Comparison of ENCODE assay signal across 14 cellular contexts in the genomic region with DNA sequence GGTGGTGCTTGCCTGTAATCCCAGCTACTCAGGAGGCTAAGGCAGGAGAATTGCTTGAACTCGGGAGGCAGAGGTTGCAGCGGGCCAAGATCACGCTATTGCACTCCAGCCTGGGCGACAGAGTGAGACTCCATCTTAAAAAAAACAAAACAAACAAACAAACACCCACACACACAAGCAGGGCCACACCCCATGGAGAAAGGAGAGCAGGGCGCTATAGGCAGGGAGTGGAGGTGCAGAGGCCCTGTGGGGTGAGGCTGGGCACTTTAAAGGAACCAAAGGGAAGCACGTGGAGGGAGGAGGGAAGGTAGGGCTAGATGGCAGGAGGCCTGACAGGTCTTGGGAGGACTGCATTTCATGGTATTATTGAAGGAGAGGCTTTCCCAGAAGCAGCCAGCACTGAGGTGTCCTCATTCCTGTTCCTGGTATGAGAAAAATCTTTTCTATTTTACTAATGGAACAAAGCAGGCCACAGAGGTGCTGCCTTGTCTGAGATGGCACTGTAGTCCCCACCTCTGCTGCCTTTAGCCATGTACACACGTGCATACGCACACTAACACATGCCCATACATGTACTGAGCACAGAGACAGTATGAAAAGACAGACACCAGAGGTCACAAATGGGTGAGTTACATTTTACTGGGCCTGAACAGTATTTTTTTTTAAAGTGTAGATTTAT. TPM values are rescaled to one million over a fixed set of nuclear protein-coding genes. Genes with fewer than 3 reads are reported as not detected.
DNase-seq lines count a peak whose midpoint lies in the region; ATAC-seq and TF ChIP-seq lines count a peak whose summit lies in the region.
"Had no signal": no experiment of that assay in that cellular context is flagged by ENCODE, and none has a peak within 500 bp of the region (broad histone marks: within the 10 kb centered on the region; RNA-seq: fewer than 3 reads in every experiment).

No MANE protein-coding gene starts in this region.

- H3K4me1 ChIP-seq in HCT116 (ENCODE audit: control insufficient read depth in 1 of 2, insufficient read depth in 2 of 2, low read length in 2 of 2) (peaks cover 26 to 32% of the 10 kb centered on the region in 2 experiments), RWPE2 (ENCODE audit: insufficient read depth, poor library complexity, severe bottlenecking) (peaks cover 38% of the 10 kb centered on the region), smooth muscle cell (ENCODE audit: low read depth) (no peaks in the 10 kb centered on the region)
- H3K4me1 ChIP-seq: colonic mucosa had no signal

- TF ChIP-seq CTCF in HCT116 (IDR thresholded peaks at IDR 0.05 in 2 of 3, conservative IDR thresholded peaks at IDR 0.05 in 1 of 3; ENCODE audit: borderline replicate concordance in 1 of 3, insufficient read depth in 1 of 3, low read depth in 2 of 3, low read length in 2 of 3) (no peak), RWPE2 (IDR thresholded peaks at IDR 0.05; ENCODE audit: poor library complexity, severe bottlenecking) (no peak), smooth muscle cell (IDR thresholded peaks at IDR 0.05; ENCODE audit: borderline replicate concordance, insufficient read depth, poor library complexity, severe bottlenecking) (no peak), GM10248 (IDR thresholded peaks at IDR 0.05; ENCODE audit: control extremely low read depth, extremely low read depth, low read depth, missing control alignments) (no peak)

- H2AFZ ChIP-seq in HCT116 (ENCODE audit: low read depth, low read length, poor library complexity, severe bottlenecking) (no peak overlapping the region), smooth muscle cell (ENCODE audit: low read depth) (no peak overlapping the region)

- BruUV-seq in HCT116 (replicated peaks; lab: Mats Ljungman, UMichigan) = no TSS peak

- ATAC-seq in HCT116 (peak; percentile 36; the same call in 1 of the 2 replicates), RWPE2 (ENCODE audit: low read depth) (peak; percentile 32)
- ATAC-seq: T-helper 17 cell had no signal

- H3K36me3 ChIP-seq in HCT116 (ENCODE audit: control insufficient read depth in 1 of 2, insufficient read depth in 2 of 2, low read length in 2 of 2) (no peaks in the 10 kb centered on the region), RWPE2 (ENCODE audit: low read depth) (no peaks in the 10 kb centered on the region), smooth muscle cell (ENCODE audit: low read depth) (no peaks in the 10 kb centered on the region)
- H3K36me3 ChIP-seq: colonic mucosa, heart right ventricle had no signal

- WGBS in smooth muscle cell (ENCODE audit: low lambda C conversion rate) = 86% methylated on average over 8 of the region's 8 CpGs

- H3K79me2 ChIP-seq in HCT116 (ENCODE audit: insufficient read depth, low read length) (no peaks in the 10 kb centered on the region), smooth muscle cell (ENCODE audit: low read depth) (no peaks in the 10 kb centered on the region)

- H3K27me3 ChIP-seq in HCT116 (ENCODE audit: insufficient read depth, low read length) (no peaks in the 10 kb centered on the region), RWPE2 (ENCODE audit: insufficient read depth, poor library complexity, severe bottlenecking) (no peaks in the 10 kb centered on the region), smooth muscle cell (ENCODE audit: low read depth) (no peaks in the 10 kb centered on the region)
- H3K27me3 ChIP-seq: colonic mucosa, heart right ventricle, stomach had no signal

- no peaks in the 10 kb centered on the region for H4K20me1 ChIP-seq in HCT116 (ENCODE audit: insufficient read depth)
- no peaks in the 10 kb centered on the region for H4K20me1 ChIP-seq in smooth muscle cell (ENCODE audit: low read depth)

- CTCF ChIA-PET in HCT116 (lab: Charles Lee) (no interaction called here), GM10248 (lab: Yijun Ruan, JAX) (interaction anchor here (1.2 to 2.0 kb wide), 3 partner anchors 8 to 44 kb away, joined by 3 to 4 read pairs (median 3); a partner anchor contains a TSS)

- H3K9me3 ChIP-seq in HCT116 (ENCODE audit: control insufficient read depth in 1 of 2, insufficient read depth in 1 of 2, low read depth in 1 of 2, low read length in 2 of 2) = no peaks in the 10 kb centered on the region
- no peaks in the 10 kb centered on the region for H3K9me3 ChIP-seq in RWPE2 (ENCODE audit: severe bottlenecking)
- H3K9me3 ChIP-seq in smooth muscle cell (replicated peaks; ENCODE audit: low read depth) = no peaks in the 10 kb centered on the region
- H3K9me3 ChIP-seq: colonic mucosa, heart right ventricle, stomach had no signal

- DNase-seq in HCT116 (ENCODE audit: low read depth, low spot score) = no peak
- peak; percentile 61 for DNase-seq in RWPE2 (ENCODE audit: low spot score)
- no peak for DNase-seq in epithelial cell of prostate (ENCODE audit: low read depth, low spot score)
- DNase-seq in smooth muscle cell (lab: John Stamatoyannopoulos, UW; ENCODE audit: unreplicated experiment) = no peak
- no peak for DNase-seq in dedifferentiated amniotic fluid mesenchymal stem cell (ENCODE audit: extremely low spot score)
- DNase-seq in GM10248 (ENCODE audit: extremely low spot score) = no peak
- no peak for DNase-seq in activated CD8-positive, alpha-beta memory T cell treated with anti-CD3 and anti-CD28 coated beads, Interleukin-2, amount 50 U/mL, for 4 hours
- DNase-seq: activated CD4-positive, alpha-beta T cell treated with anti-CD3 and anti-CD28 coated beads, Interleukin-2, amount 10 ng/mL, durations not matched to agents 24 days and 14 days; colonic mucosa; heart right ventricle; NCI-H82; nucleus accumbens; stomach; T-helper 17 cell had no signal

- POLR2A ChIA-PET in HCT116 (lab: Charles Lee) = no interaction called here
- POLR2A ChIA-PET in GM10248 (lab: Yijun Ruan, JAX) = no interaction called here

- H3K9me2 ChIP-seq in HCT116 (ENCODE audit: insufficient read depth) = no peaks in the 10 kb centered on the region

- H3F3A ChIP-seq in smooth muscle cell (ENCODE audit: low read depth) = peaks cover 4% of the 10 kb centered on the region

- H3K4me3 ChIP-seq in HCT116 (replicated peaks in 1 of 2; ENCODE audit: low read depth in 1 of 2, low read length in 2 of 2) (no peak overlapping the region), RWPE2 (ENCODE audit: severe bottlenecking) (no peak overlapping the region), smooth muscle cell (no peak overlapping the region)
- H3K4me3 ChIP-seq: colonic mucosa, heart right ventricle, stomach had no signal

- H3K4me2 ChIP-seq in HCT116 (ENCODE audit: low read length) (peak overlapping the region; percentile 18; the same call in 1 of the 2 replicates), smooth muscle cell (no peak overlapping the region)

- H3K9ac ChIP-seq in HCT116 (ENCODE audit: low read length) = no peak overlapping the region
- no peak overlapping the region for H3K9ac ChIP-seq in smooth muscle cell (ENCODE audit: low read depth)

- RAD21 ChIA-PET in HCT116 (lab: Charles Lee; ENCODE audit: low non-redundant PET in 1 of 2, low total read pairs in 2 of 2, uncharacterized antibody in 2 of 2, unreplicated experiment in 2 of 2) = no interaction called here

- intact Hi-C loops in HCT116 (cut with micrococcal nuclease) = no loop called here

- H3K27ac ChIP-seq in HCT116 (ENCODE audit: low read depth, low read length) (0 out of 2 replicates have a peak overlapping the region, but pooled peaks have one; percentile 17), RWPE2 (ENCODE audit: poor library complexity, severe bottlenecking) (peak overlapping the region; percentile 33), epithelial cell of prostate (peak overlapping the region; percentile 71), smooth muscle cell (ENCODE audit: low read depth) (peak overlapping the region; percentile 9)
- H3K27ac ChIP-seq: colonic mucosa had no signal

- TF ChIP-seq RAD21 in HCT116 (IDR thresholded peaks at IDR 0.05; ENCODE audit: low read depth) = no peak

- no peak for TF ChIP-seq POLR2A in HCT116 (IDR thresholded peaks at IDR 0.05; ENCODE audit: borderline replicate concordance, extremely low read depth, insufficient read depth, insufficient read length)

TF ChIP-seq in HCT116, 20 proteins besides CTCF, POLR2A, EP300 and RAD21 (continues in another document):
- TF ChIP-seq SP1 (IDR thresholded peaks at IDR 0.05; ENCODE audit: low read depth) (no peak), EGR1 (IDR thresholded peaks at IDR 0.05; ENCODE audit: low read depth) (no peak), EZH2 (IDR thresholded peaks at IDR 0.05) (no peak), CBX3 (IDR thresholded peaks at IDR 0.05; ENCODE audit: low read depth) (no peak), ELF1 (IDR thresholded peaks at IDR 0.05; ENCODE audit: borderline replicate concordance, low read depth) (no peak)
- TF ChIP-seq, protein P1, sequence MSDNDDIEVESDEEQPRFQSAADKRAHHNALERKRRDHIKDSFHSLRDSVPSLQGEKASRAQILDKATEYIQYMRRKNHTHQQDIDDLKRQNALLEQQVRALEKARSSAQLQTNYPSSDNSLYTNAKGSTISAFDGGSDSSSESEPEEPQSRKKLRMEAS (IDR thresholded peaks at IDR 0.05) = no peak
- TF ChIP-seq, protein P2, sequence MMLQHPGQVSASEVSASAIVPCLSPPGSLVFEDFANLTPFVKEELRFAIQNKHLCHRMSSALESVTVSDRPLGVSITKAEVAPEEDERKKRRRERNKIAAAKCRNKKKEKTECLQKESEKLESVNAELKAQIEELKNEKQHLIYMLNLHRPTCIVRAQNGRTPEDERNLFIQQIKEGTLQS (IDR thresholded peaks at IDR 0.05) = no peak

RNA-seq across cellular contexts. Expression of a gene that starts 44.0 kb away (rescaled TPM):
- 18.9 TPM for total RNA-seq in HCT116 (2021; ENCODE audit: unreplicated experiment)
- polyA plus RNA-seq in HCT116 (2012) = 18.3 and 18.6 TPM in 2 replicates
- 1.1 and 5.3 TPM in 2 replicates for total RNA-seq in smooth muscle cell
- polyA plus RNA-seq in smooth muscle cell = 13.1 and 14.1 TPM in 2 replicates

Comparison
In these comparisons a context has a peak if more than half of its experiments do, and no peak if none do; other contexts are left out.
1. H3K27ac ChIP-seq: peak in every context shown above with its lines; median percentile 71 in epithelial cell of prostate; 33 in RWPE2; 17 in HCT116; 9 in smooth muscle cell.